ENCODE assay signal across 1 cellular context in the genomic region with DNA sequence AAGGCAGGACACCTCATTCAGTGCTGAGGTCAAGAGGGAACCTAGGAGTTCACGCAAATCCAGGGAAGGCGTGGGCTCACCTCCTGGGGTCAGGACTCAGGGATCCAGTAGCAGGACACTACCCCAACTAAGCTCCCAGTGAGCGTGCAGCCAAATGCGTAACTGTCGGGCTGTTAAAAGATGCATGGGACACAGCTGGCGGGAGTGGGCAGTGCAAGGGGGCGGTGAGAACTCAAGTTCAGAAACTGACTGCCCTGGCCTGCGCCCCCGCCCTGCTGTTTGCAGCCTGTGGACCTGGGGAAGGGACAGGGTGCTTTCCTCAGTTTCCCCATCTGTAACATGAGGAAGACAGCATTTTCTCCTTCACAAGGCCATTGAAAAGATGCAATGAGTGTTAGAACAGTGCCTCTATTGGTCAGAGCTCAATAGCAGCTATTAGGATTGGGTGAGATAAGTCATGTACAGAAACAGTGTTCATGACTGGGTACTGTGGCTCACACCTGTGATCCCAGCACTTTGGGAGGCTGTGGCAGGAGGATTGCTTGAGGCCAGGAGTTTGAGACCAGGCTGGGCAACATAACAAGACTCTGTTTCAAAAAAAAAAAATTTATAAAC.
TF ChIP-seq lines count a peak whose summit lies in the region.

No MANE protein-coding gene starts in this region.

TF ChIP-seq in endothelial cell of umbilical vein, 7 proteins besides CTCF, POLR2A, EP300 and RAD21:
- TF ChIP-seq GATA2 (IDR thresholded peaks at IDR 0.05; ENCODE audit: insufficient read depth, insufficient read length, low read depth, low read length) = no peak
